In genomic region chr1:155082301-155082940, GRCh38 we compare ENCODE assay signal across 1 cellular context.
TF ChIP-seq lines count a peak whose summit lies in the region.

No MANE protein-coding gene starts in this region.

TF ChIP-seq in H1, 55 proteins besides CTCF, POLR2A, EP300 and RAD21:
- TF ChIP-seq CBX8 (IDR thresholded peaks at IDR 0.05; ENCODE audit: borderline replicate concordance, low read depth, low read length) = no peak
- no peak for TF ChIP-seq ATF2 (IDR thresholded peaks at IDR 0.05; ENCODE audit: low read length)
- TF ChIP-seq PHF8 (conservative IDR thresholded peaks at IDR 0.05; ENCODE audit: low read depth, low read length) = no peak
- TF ChIP-seq ASH2L (IDR thresholded peaks at IDR 0.05; ENCODE audit: low read length) = no peak
- peak; percentile 87 for TF ChIP-seq EZH2 (IDR thresholded peaks at IDR 0.05; ENCODE audit: low read depth, low read length, severe bottlenecking)
- no peak for TF ChIP-seq TEAD4 (IDR thresholded peaks at IDR 0.05; ENCODE audit: low read depth, low read length)
- no peak for TF ChIP-seq TAF7 (optimal IDR thresholded peaks at IDR 0.05; ENCODE audit: borderline replicate concordance, low read depth, low read length)
- TF ChIP-seq SP4 (IDR thresholded peaks at IDR 0.05; ENCODE audit: low read length) = no peak
- TF ChIP-seq POU5F1 (IDR thresholded peaks at IDR 0.05; ENCODE audit: low read depth, low read length) = no peak
- TF ChIP-seq SUZ12 (IDR thresholded peaks at IDR 0.05; ENCODE audit: low read length) = peak; percentile 91
